ENCODE assay signal across 9 cellular contexts in the genomic region with DNA sequence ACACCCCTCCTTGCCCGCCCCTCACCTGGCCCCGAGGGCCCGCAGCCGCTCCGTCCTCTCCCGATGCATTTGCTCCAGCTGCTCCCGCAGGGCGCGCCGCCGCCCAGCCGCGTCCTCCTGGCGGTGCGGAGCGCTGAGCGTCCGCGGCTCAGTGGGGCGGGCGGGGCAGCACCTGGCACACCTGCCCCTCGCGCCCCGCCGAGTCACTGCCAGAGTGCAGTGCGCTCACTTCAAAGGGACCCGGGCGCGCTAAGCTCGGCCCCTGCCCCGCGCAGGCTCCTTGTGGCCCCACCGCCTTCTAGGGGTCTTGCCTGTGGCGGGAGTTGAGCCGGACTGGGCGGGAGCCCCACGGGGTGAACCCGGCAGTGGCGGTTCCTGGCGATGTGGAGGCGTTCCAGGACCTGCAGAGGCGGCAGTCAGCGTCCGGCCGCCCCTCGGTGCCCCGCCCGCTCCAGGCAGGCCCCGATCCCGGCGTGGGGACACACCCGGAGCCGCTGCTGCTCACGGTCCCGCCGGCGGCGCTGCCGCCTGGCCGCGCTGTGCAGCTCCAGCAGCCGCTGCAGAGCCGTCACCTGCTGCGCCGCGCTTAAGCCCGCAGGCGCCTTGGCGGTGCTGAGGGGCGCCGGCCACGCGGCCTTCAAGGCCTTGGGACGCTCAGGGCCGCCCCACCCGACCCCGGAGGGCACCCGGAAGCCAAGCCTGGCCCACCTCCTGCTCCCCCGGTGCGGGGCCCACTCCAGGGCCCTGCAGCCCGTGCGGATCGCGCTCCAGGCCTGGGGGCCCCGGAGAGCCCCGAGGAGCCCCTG. TPM values are rescaled to one million over a fixed set of nuclear protein-coding genes. Genes with fewer than 3 reads are reported as not detected.
DNase-seq lines count a peak whose midpoint lies in the region; ATAC-seq, FAIRE-seq and TF ChIP-seq lines count a peak whose summit lies in the region.
"Had no signal": no experiment of that assay in that cellular context is flagged by ENCODE, and none has a peak within 500 bp of the region (broad histone marks: within the 10 kb centered on the region; RNA-seq: fewer than 3 reads in every experiment).

No MANE protein-coding gene starts in this region.

- H3K4me2 ChIP-seq in HCT116 (ENCODE audit: low read length): peak overlapping the region; percentile 98

- no peak for TF ChIP-seq POLR2A in HCT116 (IDR thresholded peaks at IDR 0.05; ENCODE audit: borderline replicate concordance, extremely low read depth, insufficient read depth, insufficient read length)

- no peaks in the 10 kb centered on the region for H4K20me1 ChIP-seq in HCT116 (ENCODE audit: insufficient read depth)

- DNase-seq in HCT116 (ENCODE audit: low read depth, low spot score): no peak
- peak; percentile 47 for DNase-seq in NCI-H345 treated with DMSO at 0.1 percent for 48 hours (lab: John Stamatoyannopoulos, UW; ENCODE audit: unreplicated experiment)
- peak; percentile 33 for DNase-seq in activated T-helper 9 cell treated with anti-CD3 and anti-CD28 coated beads, Interleukin-2, amount 50 U/mL, for 16 hours (ENCODE audit: low read depth)
- DNase-seq in frontal cortex (ENCODE audit: low spot score in 2 of 2): peak; percentile 68 to 71
- peak in 37 of 56 donors; percentile 4 to 79 (median 22) for DNase-seq in nucleus accumbens (lab: John Stamatoyannopoulos, UW)
- no peak for DNase-seq in NCI-H226

- no peaks in the 10 kb centered on the region for H3K27me3 ChIP-seq in HCT116 (ENCODE audit: insufficient read depth, low read length)

- peaks cover 3 to 7% of the 10 kb centered on the region in 2 experiments; a peak in 2 of 4 replicates for H3K36me3 ChIP-seq in HCT116 (ENCODE audit: control insufficient read depth in 1 of 2, insufficient read depth in 2 of 2, low read length in 2 of 2)

- TF ChIP-seq RAD21 in HCT116 (IDR thresholded peaks at IDR 0.05; ENCODE audit: low read depth): no peak

- ATAC-seq in HCT116: peak; percentile 72
- no peak for ATAC-seq in GM19455 (IDR thresholded peaks at IDR 0.05; ENCODE audit: unreplicated experiment)

- intact Hi-C loops in HCT116 (cut with micrococcal nuclease): no loop called here

- H3K4me1 ChIP-seq in HCT116 (ENCODE audit: control insufficient read depth in 1 of 2, insufficient read depth in 2 of 2, low read length in 2 of 2): peaks cover 28 to 63% of the 10 kb centered on the region in 2 experiments

- BruUV-seq in HCT116 (replicated peaks; lab: Mats Ljungman, UMichigan): no TSS peak

- H3K9me2 ChIP-seq in HCT116 (ENCODE audit: insufficient read depth): no peaks in the 10 kb centered on the region

- no peak overlapping the region for H2AFZ ChIP-seq in HCT116 (ENCODE audit: low read depth, low read length, poor library complexity, severe bottlenecking)

- peak overlapping the region; percentile 63 for H3K9ac ChIP-seq in HCT116 (ENCODE audit: low read length)

- H3K9me3 ChIP-seq in HCT116 (ENCODE audit: control insufficient read depth in 1 of 2, insufficient read depth in 1 of 2, low read depth in 1 of 2, low read length in 2 of 2): no peaks in the 10 kb centered on the region

- no peak for TF ChIP-seq CTCF in HCT116 (IDR thresholded peaks at IDR 0.05 in 2 of 3, conservative IDR thresholded peaks at IDR 0.05 in 1 of 3; ENCODE audit: borderline replicate concordance in 1 of 3, insufficient read depth in 1 of 3, low read depth in 2 of 3, low read length in 2 of 3)

- POLR2A ChIA-PET in HCT116 (lab: Charles Lee): no interaction called here

- H3K79me2 ChIP-seq in HCT116 (ENCODE audit: insufficient read depth, low read length): peaks cover 9% of the 10 kb centered on the region

- CTCF ChIA-PET in HCT116 (lab: Charles Lee): interaction anchor here (0.7 to 0.9 kb wide), 2 partner anchors 15 to 57 kb away, joined by 3 read pairs; no protein-coding TSS in a partner anchor

- RAD21 ChIA-PET in HCT116 (lab: Charles Lee; ENCODE audit: low non-redundant PET in 1 of 2, low total read pairs in 2 of 2, uncharacterized antibody in 2 of 2, unreplicated experiment in 2 of 2): interaction anchor here in 1 of 2 experiments (0.6 kb wide), 1 partner anchor 164 kb away, joined by 4 read pairs; no protein-coding TSS in a partner anchor

- H3K27ac ChIP-seq in HCT116 (ENCODE audit: low read depth, low read length): peak overlapping the region; percentile 58

- FAIRE-seq in frontal cortex (lab: Jason Lieb, UNC): no peak

- H3K4me3 ChIP-seq in GM08714 (ENCODE audit: low read length): peak overlapping the region; percentile 40; the same call in 1 of the 2 replicates
- H3K4me3 ChIP-seq in HCT116 (replicated peaks in 1 of 2; ENCODE audit: low read depth in 1 of 2, low read length in 2 of 2): peak overlapping the region; percentile 48 to 66

TF ChIP-seq in HCT116, 20 proteins besides CTCF, POLR2A, EP300 and RAD21:
- TF ChIP-seq ZFX (IDR thresholded peaks at IDR 0.05) (peak; percentile 89; the same call in 1 of the 2 replicates), SP1 (IDR thresholded peaks at IDR 0.05; ENCODE audit: low read depth) (no peak), FOSL1 (IDR thresholded peaks at IDR 0.05; ENCODE audit: low read depth) (no peak), CBX3 (IDR thresholded peaks at IDR 0.05; ENCODE audit: low read depth) (no peak), YY1 (IDR thresholded peaks at IDR 0.05; ENCODE audit: extremely low read depth, insufficient replicate concordance, low read depth, low read length) (no peak), POLR2AphosphoS5 (IDR thresholded peaks at IDR 0.05; ENCODE audit: low read depth, low read length) (peak; percentile 36; the same call in 1 of the 2 replicates), TCF7L2 (IDR thresholded peaks at IDR 0.05; ENCODE audit: borderline replicate concordance, extremely low read depth, insufficient read depth, insufficient read length) (peak; percentile 95)
- TF ChIP-seq, protein P1, sequence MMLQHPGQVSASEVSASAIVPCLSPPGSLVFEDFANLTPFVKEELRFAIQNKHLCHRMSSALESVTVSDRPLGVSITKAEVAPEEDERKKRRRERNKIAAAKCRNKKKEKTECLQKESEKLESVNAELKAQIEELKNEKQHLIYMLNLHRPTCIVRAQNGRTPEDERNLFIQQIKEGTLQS (IDR thresholded peaks at IDR 0.05): no peak

RNA-seq across cellular contexts. Expression of a gene that starts 6.7 kb away (rescaled TPM):
- total RNA-seq in HCT116 (2021; ENCODE audit: unreplicated experiment): 149 TPM
- 223 and 261 TPM in 2 replicates for polyA plus RNA-seq in HCT116 (2012)
- 74.6 TPM for total RNA-seq in frontal cortex

RNA-seq across cellular contexts. Expression of a gene that starts 39.1 kb away (rescaled TPM):
- total RNA-seq in HCT116 (2021; ENCODE audit: unreplicated experiment) (42.8 TPM), frontal cortex (2.4 TPM)
- 38.4 and 60.1 TPM in 2 replicates for polyA plus RNA-seq in HCT116 (2012)

RNA-seq across cellular contexts. Expression of a gene that starts 41.2 kb away (rescaled TPM):
- 1.6 TPM for total RNA-seq in HCT116 (2021; ENCODE audit: unreplicated experiment)
- 0.79 and 1.2 TPM in 2 replicates for polyA plus RNA-seq in HCT116 (2012)
- 0.41 TPM for total RNA-seq in frontal cortex
- total RNA-seq: dermis microvascular lymphatic vessel endothelial cell had no signal

Comparison
In these comparisons a context has a peak if more than half of its experiments do, and no peak if none do; other contexts are left out.
1. DNase-seq: peak in NCI-H345 treated with DMSO at 0.1 percent for 48 hours (single experiment), activated T-helper 9 cell treated with anti-CD3 and anti-CD28 coated beads, Interleukin-2, amount 50 U/mL, for 16 hours (single experiment), frontal cortex (2 of 2) and nucleus accumbens (37 of 56); none in HCT116 (single experiment) and NCI-H226 (single experiment).
2. RNA of a gene that starts 39.1 kb away (total RNA-seq): 42.8 TPM in HCT116 (single experiment); 2.4 TPM in frontal cortex (single experiment); every median in the first group is over 10 times any median in the second.